8 cellular contexts compared by ENCODE assay signal in the genomic region with DNA sequence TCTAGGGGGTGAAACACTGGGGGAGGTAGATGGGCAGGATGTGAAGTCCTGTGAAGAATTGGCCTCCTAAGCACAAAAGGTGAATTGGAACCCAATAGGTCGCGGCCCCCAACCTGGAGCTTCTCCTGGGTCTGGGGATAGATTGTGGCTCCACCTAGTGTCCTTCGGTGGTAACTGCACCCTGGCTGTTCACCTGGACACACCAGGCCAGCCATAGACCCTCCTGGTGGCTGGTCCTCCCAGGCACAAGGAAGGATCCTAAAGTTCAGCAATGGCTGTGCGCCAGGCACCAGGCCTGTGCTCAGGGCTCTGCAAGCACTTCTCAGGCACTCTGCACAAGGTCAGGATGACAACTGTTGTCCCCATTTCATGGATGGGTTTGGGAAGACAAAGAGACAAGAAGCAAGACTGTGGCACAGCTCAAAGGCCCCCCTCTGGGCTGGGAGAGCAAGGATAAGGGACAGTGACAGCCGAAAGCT. TPM values are rescaled to one million over a fixed set of nuclear protein-coding genes. Genes with fewer than 3 reads are reported as not detected.
A peak's percentile ranks its signal among the peaks of the same experiment; 100 is the strongest.
DNase-seq lines count a peak whose midpoint lies in the region; ATAC-seq and TF ChIP-seq lines count a peak whose summit lies in the region.

No MANE protein-coding gene starts in this region.

- H3K4me3 Mint-ChIP-seq in endothelial cell (ENCODE audit: unreplicated experiment), result no peak overlapping the region
- peak overlapping the region in 8 of 10 donors; percentile 3 to 50 (median 41) for H3K4me3 Mint-ChIP-seq in naive thymus-derived CD8-positive, alpha-beta T cell

- ATAC-seq in HG02759 (IDR thresholded peaks at IDR 0.05; ENCODE audit: unreplicated experiment) (peak; percentile 50), HG02981 (IDR thresholded peaks at IDR 0.05; ENCODE audit: unreplicated experiment) (no peak)
- ATAC-seq in naive thymus-derived CD8-positive, alpha-beta T cell, result peak; percentile 64 to 71
- ATAC-seq in stimulated activated naive CD8-positive, alpha-beta T cell treated with anti-CD3 and anti-CD28 coated beads, Interleukin-15, Interleukin-2, amounts not matched to agents 100 U/mL and 50 U/mL, for 24 hours, result peak; percentile 67

- DNase-seq in COLO829 (ENCODE audit: low spot score) (peak; percentile 52), NCI-H82 treated with DMSO at 0.1 percent for 48 hours (lab: John Stamatoyannopoulos, UW; ENCODE audit: unreplicated experiment) (peak; percentile 80), endothelial cell (ENCODE audit: low spot score) (peak; percentile 78)
- DNase-seq in activated CD8-positive, alpha-beta memory T cell treated with anti-CD3 and anti-CD28 coated beads for 4 hours (ENCODE audit: low read depth in 2 of 2), result peak; percentile 49 to 53
- peak; percentile 54 to 84 (median 73) for DNase-seq in naive thymus-derived CD8-positive, alpha-beta T cell
- peak; percentile 79 for DNase-seq in stimulated activated naive CD8-positive, alpha-beta T cell treated with anti-CD3 and anti-CD28 coated beads, Interleukin-15, Interleukin-2, amounts not matched to agents 100 U/mL and 50 U/mL, for 24 hours

- H3K9me3 Mint-ChIP-seq in endothelial cell (ENCODE audit: unreplicated experiment), result no peaks in the 10 kb centered on the region
- no peaks in the 10 kb centered on the region for H3K9me3 Mint-ChIP-seq in naive thymus-derived CD8-positive, alpha-beta T cell

- no peaks in the 10 kb centered on the region for H3K4me1 Mint-ChIP-seq in endothelial cell (ENCODE audit: unreplicated experiment)
- H3K4me1 Mint-ChIP-seq in naive thymus-derived CD8-positive, alpha-beta T cell, result peaks cover 8 to 17% (median 15%) of the 10 kb centered on the region in 4 donors

- POLR2A ChIA-PET in naive thymus-derived CD8-positive, alpha-beta T cell (lab: Charles Lee), result interaction anchor here (0.6 to 1.7 kb wide), 2 partner anchors 13 to 769 kb away, joined by 3 to 5 read pairs; no protein-coding TSS in a partner anchor

- no peak overlapping the region for H3K27ac Mint-ChIP-seq in endothelial cell (ENCODE audit: unreplicated experiment)
- H3K27ac Mint-ChIP-seq in naive thymus-derived CD8-positive, alpha-beta T cell, result peak overlapping the region in 4 of 10 donors; percentile 5 to 83 (median 38)

- H3K36me3 Mint-ChIP-seq in endothelial cell (ENCODE audit: low read depth, unreplicated experiment), result no peaks in the 10 kb centered on the region
- no peaks in the 10 kb centered on the region for H3K36me3 Mint-ChIP-seq in naive thymus-derived CD8-positive, alpha-beta T cell

- peak; percentile 91 for TF ChIP-seq CTCF in endothelial cell (IDR thresholded peaks at IDR 0.05; ENCODE audit: unreplicated experiment)

- H3K27me3 Mint-ChIP-seq in endothelial cell (ENCODE audit: unreplicated experiment), result peaks cover 11% of the 10 kb centered on the region
- H3K27me3 Mint-ChIP-seq in naive thymus-derived CD8-positive, alpha-beta T cell, result peaks cover 11 to 54% (median 16%) of the 10 kb centered on the region in 5 donors

RNA-seq across cellular contexts. Expression of gene ESPN, which starts 13.5 kb away (rescaled TPM):
- total RNA-seq in endothelial cell (ENCODE audit: unreplicated experiment), result 0.36 TPM
- total RNA-seq in naive thymus-derived CD8-positive, alpha-beta T cell, result 1 to 10 TPM; 2.3 to 2.4 TPM
- polyA plus RNA-seq in naive thymus-derived CD8-positive, alpha-beta T cell, result under 1 TPM; 0.12 to 0.81 (median 0.15) TPM

RNA-seq across cellular contexts. Expression of gene HES2, which starts 18.4 kb away (rescaled TPM):
- 0.10 TPM for total RNA-seq in endothelial cell (ENCODE audit: unreplicated experiment)
- not detected for total RNA-seq in naive thymus-derived CD8-positive, alpha-beta T cell
- polyA plus RNA-seq in naive thymus-derived CD8-positive, alpha-beta T cell, result not detected

RNA-seq across cellular contexts. Expression of gene TNFRSF25, which starts 27.9 kb away (rescaled TPM):
- 104 TPM for total RNA-seq in endothelial cell (ENCODE audit: unreplicated experiment)
- total RNA-seq in naive thymus-derived CD8-positive, alpha-beta T cell, result 100 to 1,000 TPM; 378 to 381 TPM
- polyA plus RNA-seq in naive thymus-derived CD8-positive, alpha-beta T cell, result 10 to 100 TPM in 2 of 3 donors, 1 to 10 TPM in 1; 7.2 to 28.7 (median 10.6) TPM

RNA-seq across cellular contexts. Expression of gene ACOT7, which starts 44.5 kb away (rescaled TPM):
- total RNA-seq in endothelial cell (ENCODE audit: unreplicated experiment), result 35.1 TPM
- 1 to 10 TPM; 4.3 to 4.9 TPM for total RNA-seq in naive thymus-derived CD8-positive, alpha-beta T cell
- polyA plus RNA-seq in naive thymus-derived CD8-positive, alpha-beta T cell, result 1 to 10 TPM; 5.6 to 9.4 (median 7.8) TPM

RNA-seq across cellular contexts. Expression of gene PLEKHG5, which starts 53.4 kb away (rescaled TPM):
- total RNA-seq in endothelial cell (ENCODE audit: unreplicated experiment), result 109 TPM
- total RNA-seq in naive thymus-derived CD8-positive, alpha-beta T cell, result 1 to 10 TPM; 6.3 to 7.0 TPM
- polyA plus RNA-seq in naive thymus-derived CD8-positive, alpha-beta T cell, result 1 to 10 TPM in 1 of 3 donors, under 1 TPM in 2; 0.57 to 1.4 (median 0.59) TPM
